ENCODE assay signal across 17 cellular contexts in the genomic region with DNA sequence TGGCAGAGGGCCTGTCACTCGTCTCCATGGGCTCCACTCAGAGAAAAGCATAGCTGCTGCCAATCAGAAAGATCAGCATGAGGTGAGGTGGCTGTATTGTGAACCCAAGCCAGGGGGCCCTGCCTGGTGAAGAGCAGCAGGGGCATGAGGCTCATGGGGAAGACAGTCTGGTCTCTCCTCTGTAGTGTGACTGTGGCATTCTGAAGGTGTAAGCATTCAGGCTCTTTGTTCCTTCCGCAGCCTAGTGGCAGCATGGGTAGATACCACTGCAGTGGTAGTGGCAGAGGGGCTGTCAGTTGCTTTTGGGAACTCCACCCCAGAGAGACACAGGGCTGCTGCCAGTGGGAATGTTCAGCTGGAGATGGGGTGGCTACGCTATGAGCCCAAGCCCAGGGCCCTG. TPM values are rescaled to one million over a fixed set of nuclear protein-coding genes. Genes with fewer than 3 reads are reported as not detected.
DNase-seq lines count a peak whose midpoint lies in the region; ATAC-seq, FAIRE-seq and TF ChIP-seq lines count a peak whose summit lies in the region.
"Had no signal": no experiment of that assay in that cellular context is flagged by ENCODE, and none has a peak within 500 bp of the region (broad histone marks: within the 10 kb centered on the region; RNA-seq: fewer than 3 reads in every experiment).

No MANE protein-coding gene starts in this region.

- H4K8ac ChIP-seq in H9 (replicated peaks; ENCODE audit: insufficient read length, low read depth, low read length), result no peak overlapping the region

- H3K79me2 ChIP-seq in H9 (ENCODE audit: insufficient read depth, low read length), result no peaks in the 10 kb centered on the region

- no peak overlapping the region for H3K56ac ChIP-seq in H9 (ENCODE audit: insufficient read length, low read depth, low read length)

- H3K4me3 ChIP-seq in iPS-15b (ENCODE audit: low read depth, low read length), result no peak overlapping the region
- H3K4me3 ChIP-seq in right atrium auricular region, result no peak overlapping the region
- H3K4me3 ChIP-seq: A549 had no signal

- H2AK5ac ChIP-seq in H9 (ENCODE audit: insufficient read length, low read length), result no peak overlapping the region

- H3K9me3 Mint-ChIP-seq in H9, result no peaks in the 10 kb centered on the region; a peak in 1 of 5 replicates
- H3K9me3 Mint-ChIP-seq in WTC11, result peaks cover 3% of the 10 kb centered on the region; the same call in 1 of the 2 replicates
- H3K9me3 Mint-ChIP-seq: CD8-positive, alpha-beta memory T cell had no signal

- H3K27me3 Mint-ChIP-seq in H9 (ENCODE audit: low read depth) (no peaks in the 10 kb centered on the region), WTC11 (ENCODE audit: low read depth) (no peaks in the 10 kb centered on the region; the same call in 1 of the 2 replicates)

- H3K4me1 ChIP-seq in H9 (ENCODE audit: insufficient read depth, low read length) (peaks cover 2% of the 10 kb centered on the region; the same call in 1 of the 2 replicates), iPS-15b (ENCODE audit: control insufficient read depth, insufficient read depth, low read length) (peaks cover 13% of the 10 kb centered on the region), right atrium auricular region (no peaks in the 10 kb centered on the region)
- H3K4me1 ChIP-seq: A549, BE2C, Caco-2 had no signal

- H3K36me3 ChIP-seq in iPS-15b (ENCODE audit: control insufficient read depth, insufficient read depth, low read length), result no peaks in the 10 kb centered on the region
- no peaks in the 10 kb centered on the region for H3K36me3 ChIP-seq in right atrium auricular region
- H3K36me3 ChIP-seq: BE2C had no signal

- no peak; the same call in 2 of the 3 replicates for TF ChIP-seq CTCF in H9 (conservative IDR thresholded peaks at IDR 0.05)
- no peak for TF ChIP-seq CTCF in WTC11 (IDR thresholded peaks at IDR 0.05)
- no peak for TF ChIP-seq CTCF in right atrium auricular region (IDR thresholded peaks at IDR 0.05)

- no peak overlapping the region for H3K4me2 ChIP-seq in H9 (ENCODE audit: insufficient read depth, insufficient read length, low read length)
- H3K4me2 ChIP-seq: A549 had no signal

- no peaks in the 10 kb centered on the region for H3K79me1 ChIP-seq in H9 (ENCODE audit: insufficient read depth, low read depth, low read length, poor library complexity, severe bottlenecking)

- H2BK5ac ChIP-seq in H9 (ENCODE audit: insufficient read length, low read length), result no peak overlapping the region

- no peak overlapping the region for H3K27ac Mint-ChIP-seq in H9
- no peak overlapping the region for H3K27ac Mint-ChIP-seq in WTC11
- H3K27ac Mint-ChIP-seq: CD8-positive, alpha-beta memory T cell had no signal

- no peak overlapping the region for H3T11ph ChIP-seq in H9 (ENCODE audit: low read length)

- H3K27ac ChIP-seq in H9 (ENCODE audit: insufficient read length, low read depth, low read length) (no peak overlapping the region), right atrium auricular region (no peak overlapping the region)
- H3K27ac ChIP-seq: A549 had no signal

- no peak overlapping the region for H4K5ac ChIP-seq in H9 (ENCODE audit: insufficient read length, low read depth, low read length)

- DNase-seq in H9, result peak; percentile 36
- no peak for DNase-seq in WTC11 (ENCODE audit: low spot score)
- no peak for DNase-seq in urothelium cell line (ENCODE audit: low spot score)
- no peak for DNase-seq in NCI-H524 treated with DMSO at 0.1 percent for 48 hours (lab: John Stamatoyannopoulos, UW)
- no peak for DNase-seq in right atrium auricular region (ENCODE audit: low spot score)
- DNase-seq in nucleus accumbens (lab: John Stamatoyannopoulos, UW), result no peak
- DNase-seq in NCI-H446 treated with DMSO at 0.1 percent for 48 hours (lab: John Stamatoyannopoulos, UW), result no peak
- DNase-seq: BE2C; Caco-2; CD8-positive, alpha-beta memory T cell; DND-41; GF-D8; H7; IMR-90 had no signal

- WGBS in H9 (ENCODE audit: extremely low coverage, insufficient read length, low lambda C conversion rate), result no CpG with 5 or more reads among the region's 3 CpGs

- no peak overlapping the region for H2AFZ ChIP-seq in H9 (ENCODE audit: low read length)

- H3K27me3 ChIP-seq in H9 (ENCODE audit: insufficient read depth, low read length) (no peaks in the 10 kb centered on the region), iPS-15b (ENCODE audit: control insufficient read depth, insufficient read depth, low read length) (no peaks in the 10 kb centered on the region), right atrium auricular region (no peaks in the 10 kb centered on the region)
- H3K27me3 ChIP-seq: BE2C had no signal

- ATAC-seq in WTC11, result peak; percentile 65
- ATAC-seq: A549 had no signal

- no peak overlapping the region for H2BK120ac ChIP-seq in H9 (ENCODE audit: low read depth, low read length, poor library complexity, severe bottlenecking)

- no peak overlapping the region for H4K91ac ChIP-seq in H9 (ENCODE audit: insufficient read length, low read depth, low read length)

- H3K9me3 ChIP-seq in H9 (ENCODE audit: control insufficient read depth, low read depth, low read length), result no peaks in the 10 kb centered on the region
- H3K9me3 ChIP-seq in iPS-15b (ENCODE audit: control insufficient read depth, insufficient read depth, low read length), result no peaks in the 10 kb centered on the region
- H3K9me3 ChIP-seq in right atrium auricular region, result no peaks in the 10 kb centered on the region
- H3K9me3 ChIP-seq: A549, BE2C, Caco-2 had no signal

- peak overlapping the region; percentile 7 for H3K18ac ChIP-seq in H9 (ENCODE audit: insufficient read length, low read depth, low read length)

- H3K4me1 Mint-ChIP-seq in H9 (peaks cover 24 to 26% of the 10 kb centered on the region in 2 experiments), WTC11 (peaks cover 21% of the 10 kb centered on the region)

- H3K9ac ChIP-seq in H9 (ENCODE audit: extremely low read depth, insufficient read length, low read length), result no peak overlapping the region
- H3K9ac ChIP-seq in iPS-15b (ENCODE audit: low read depth, low read length), result peak overlapping the region; percentile 17

- FAIRE-seq in urothelium cell line (lab: Jason Lieb, UNC), result peak; percentile 66
- FAIRE-seq: A549, GM19239 had no signal

- no peak overlapping the region for H3K4ac ChIP-seq in H9 (ENCODE audit: low read depth, low read length)

- no peak overlapping the region; the same call in 1 of the 2 replicates for H3K14ac ChIP-seq in H9 (ENCODE audit: insufficient read depth, low read length)

- H3K23me2 ChIP-seq in H9 (ENCODE audit: insufficient read length, low read depth, low read length, poor library complexity, severe bottlenecking), result no peaks in the 10 kb centered on the region

- H3K4me3 Mint-ChIP-seq in H9 (no peak overlapping the region), WTC11 (no peak overlapping the region)

- H3K36me3 Mint-ChIP-seq in H9 (ENCODE audit: insufficient read depth in 1 of 3, low read depth in 3 of 3) (no peaks in the 10 kb centered on the region), WTC11 (no peaks in the 10 kb centered on the region)
- H3K36me3 Mint-ChIP-seq: CD8-positive, alpha-beta memory T cell had no signal

- no peak overlapping the region for H2BK12ac ChIP-seq in H9 (ENCODE audit: insufficient read length, low read depth, low read length)

- CTCF ChIA-PET in WTC11 (lab: Charles Lee), result interaction anchor here (1.2 kb wide), 1 partner anchor 36 kb away, joined by 6 read pairs; no protein-coding TSS in a partner anchor

- POLR2A ChIA-PET in WTC11 (lab: Charles Lee), result no interaction called here

- H2BK15ac ChIP-seq in H9 (ENCODE audit: low read depth, low read length), result no peak overlapping the region

- H3K23ac ChIP-seq in H9 (ENCODE audit: insufficient read length, low read depth, low read length), result no peak overlapping the region

- no peaks in the 10 kb centered on the region for H4K20me1 ChIP-seq in H9 (ENCODE audit: control insufficient read depth, insufficient read depth, insufficient read length)

- no peak overlapping the region for H2BK20ac ChIP-seq in H9 (ENCODE audit: low read depth, low read length, poor library complexity, severe bottlenecking)

TF ChIP-seq in WTC11, 78 proteins besides CTCF, POLR2A, EP300 and RAD21 (continues in another document):
- TF ChIP-seq ZSCAN18 (CRISPR knock-in tag; IDR thresholded peaks at IDR 0.05), result no peak
- TF ChIP-seq, protein P1, sequence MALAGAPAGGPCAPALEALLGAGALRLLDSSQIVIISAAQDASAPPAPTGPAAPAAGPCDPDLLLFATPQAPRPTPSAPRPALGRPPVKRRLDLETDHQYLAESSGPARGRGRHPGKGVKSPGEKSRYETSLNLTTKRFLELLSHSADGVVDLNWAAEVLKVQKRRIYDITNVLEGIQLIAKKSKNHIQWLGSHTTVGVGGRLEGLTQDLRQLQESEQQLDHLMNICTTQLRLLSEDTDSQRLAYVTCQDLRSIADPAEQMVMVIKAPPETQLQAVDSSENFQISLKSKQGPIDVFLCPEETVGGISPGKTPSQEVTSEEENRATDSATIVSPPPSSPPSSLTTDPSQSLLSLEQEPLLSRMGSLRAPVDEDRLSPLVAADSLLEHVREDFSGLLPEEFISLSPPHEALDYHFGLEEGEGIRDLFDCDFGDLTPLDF (CRISPR knock-in tag; IDR thresholded peaks at IDR 0.05), result no peak
- no peak for TF ChIP-seq NR3C1 (CRISPR knock-in tag; conservative IDR thresholded peaks at IDR 0.05; ENCODE audit: low read depth)

RNA-seq across cellular contexts. Expression of gene CLEC4D, which starts 5.1 kb away (rescaled TPM):
- total RNA-seq in H9 (2021) (0.42 and 0.48 TPM in 2 replicates), WTC11 (2021) (0.09 to 0.16 TPM in 2 of 3 replicates, not detected in the other), right atrium auricular region (under 1 TPM in 1 of 2 donors, not detected in 1; 0.63 TPM)
- total RNA-seq: Caco-2; CD8-positive, alpha-beta memory T cell; IMR-90 had no signal

RNA-seq across cellular contexts. Expression of gene CLEC4E, which starts 32.5 kb away (rescaled TPM):
- 0.18 TPM in 1 of 2 replicates, not detected in the other for total RNA-seq in H9 (2021)
- total RNA-seq in WTC11 (2021), result not detected in 3 replicates
- total RNA-seq in right atrium auricular region, result 1 to 10 TPM in 1 of 2 donors, not detected in 1; 3.2 TPM
- total RNA-seq: Caco-2; CD8-positive, alpha-beta memory T cell; IMR-90 had no signal

RNA-seq across cellular contexts. Expression of gene CLEC6A, which starts 52.5 kb away (rescaled TPM):
- total RNA-seq in H9 (2021) (0.17 and 0.37 TPM in 2 replicates), WTC11 (2021) (0.11 to 0.20 TPM in 2 of 3 replicates, not detected in the other), right atrium auricular region (not detected)
- total RNA-seq: Caco-2; CD8-positive, alpha-beta memory T cell; IMR-90 had no signal
